Comparison of ENCODE assay signal across 16 cellular contexts in genomic region chr22:26342719-26343449, GRCh38.
DNase-seq lines count a peak whose midpoint lies in the region; ATAC-seq and TF ChIP-seq lines count a peak whose summit lies in the region.
"Had no signal": no experiment of that assay in that cellular context is flagged by ENCODE, and none has a peak within 500 bp of the region (broad histone marks: within the 10 kb centered on the region; RNA-seq: fewer than 3 reads in every experiment).

No MANE protein-coding gene starts in this region.

- H3K4me2 ChIP-seq in osteoblast (ENCODE audit: insufficient read depth, low read length), result no peak overlapping the region
- H3K4me2 ChIP-seq: GM23338 had no signal

- no peaks in the 10 kb centered on the region for H3K4me1 Mint-ChIP-seq in stimulated activated naive CD8-positive, alpha-beta T cell treated with anti-CD3 and anti-CD28 coated beads, Interleukin-15, amount 100 ng/mL, for 72 hours
- H3K4me1 Mint-ChIP-seq: GM23338, IgD-negative memory B cell had no signal

- no peak overlapping the region for H3K4me3 Mint-ChIP-seq in stimulated activated naive CD8-positive, alpha-beta T cell treated with anti-CD3 and anti-CD28 coated beads, Interleukin-15, amount 100 ng/mL, for 72 hours
- H3K4me3 Mint-ChIP-seq: CD4-positive, alpha-beta T cell; GM23338; IgD-negative memory B cell had no signal

- peaks cover 7% of the 10 kb centered on the region for H3K9me3 ChIP-seq in adipocyte (ENCODE audit: control insufficient read depth, low read length)
- no peaks in the 10 kb centered on the region for H3K9me3 ChIP-seq in thyroid gland
- no peaks in the 10 kb centered on the region for H3K9me3 ChIP-seq in osteoblast (ENCODE audit: low read depth, low read length)
- H3K9me3 ChIP-seq: Caco-2 had no signal

- no peak for ATAC-seq in stimulated activated naive CD8-positive, alpha-beta T cell treated with anti-CD3 and anti-CD28 coated beads, Interleukin-15, amount 100 ng/mL, for 72 hours
- no peak for ATAC-seq in stimulated activated naive CD8-positive, alpha-beta T cell treated with anti-CD3 and anti-CD28 coated beads, Interleukin-15, Interleukin-2, amounts not matched to agents 100 U/mL and 50 U/mL, for 24 hours
- ATAC-seq: GM23338 had no signal

- H3K36me3 ChIP-seq in adipocyte (ENCODE audit: control insufficient read depth, insufficient read depth, low read length, severe bottlenecking) (no peaks in the 10 kb centered on the region), thyroid gland (no peaks in the 10 kb centered on the region), osteoblast (ENCODE audit: insufficient read depth, low read length) (no peaks in the 10 kb centered on the region)

- TF ChIP-seq POLR2A in thyroid gland (IDR thresholded peaks at IDR 0.05), result no peak

- peaks cover 46% of the 10 kb centered on the region for H3K27me3 Mint-ChIP-seq in stimulated activated naive CD8-positive, alpha-beta T cell treated with anti-CD3 and anti-CD28 coated beads, Interleukin-15, amount 100 ng/mL, for 72 hours

- H3K9ac ChIP-seq in adipocyte (ENCODE audit: low read length), result no peak overlapping the region

- H3K9me3 Mint-ChIP-seq in stimulated activated naive CD8-positive, alpha-beta T cell treated with anti-CD3 and anti-CD28 coated beads, Interleukin-15, amount 100 ng/mL, for 72 hours, result peaks cover 0 to 5% of the 10 kb centered on the region in 2 donors
- H3K9me3 Mint-ChIP-seq: CD4-positive, alpha-beta T cell; GM23338 had no signal

- no peaks in the 10 kb centered on the region for H3K79me2 ChIP-seq in osteoblast (ENCODE audit: insufficient read depth, low read length)

- H3K27me3 ChIP-seq in adipocyte (replicated peaks; ENCODE audit: control insufficient read depth, insufficient read depth, low read length) (peaks cover 45% of the 10 kb centered on the region), thyroid gland (no peaks in the 10 kb centered on the region), osteoblast (ENCODE audit: insufficient read depth, low read length) (peaks cover 29% of the 10 kb centered on the region)

- intact Hi-C loops in thyroid gland (cut with DNase I), result no loop called here

- H2AFZ ChIP-seq in osteoblast (ENCODE audit: low read length), result no peak overlapping the region
- H2AFZ ChIP-seq: GM23338 had no signal

- no peaks in the 10 kb centered on the region for H4K20me1 ChIP-seq in osteoblast (ENCODE audit: insufficient read depth, low read length)

- H3K27ac ChIP-seq in thyroid gland (peak overlapping the region in 2 of 3 donors; percentile 15 to 49), osteoblast (ENCODE audit: low read depth, low read length) (no peak overlapping the region)
- H3K27ac ChIP-seq: C4-2B had no signal

- WGBS in thyroid gland, 2 donors, result 40% methylated on average over 6 of the region's 6 CpGs

- TF ChIP-seq CTCF in thyroid gland (IDR thresholded peaks at IDR 0.05) (no peak), osteoblast (IDR thresholded peaks at IDR 0.05; ENCODE audit: extremely low read depth, low read depth, low read length) (no peak)

- DNase-seq in stimulated activated naive CD8-positive, alpha-beta T cell treated with anti-CD3 and anti-CD28 coated beads, Interleukin-15, amount 100 ng/mL, for 72 hours, result no peak
- DNase-seq in stimulated activated naive CD8-positive, alpha-beta T cell treated with anti-CD3 and anti-CD28 coated beads, Interleukin-15, Interleukin-2, amounts not matched to agents 100 U/mL and 50 U/mL, for 24 hours, result no peak
- DNase-seq in adipocyte (ENCODE audit: low read depth) (peak; percentile 15), thyroid gland (peak; percentile 8 to 29), osteoblast (ENCODE audit: insufficient read length, low spot score, missing footprints) (no peak), iPS-NIHi7 (ENCODE audit: extremely low spot score) (no peak)
- DNase-seq in activated CD4-positive, alpha-beta T cell treated with anti-CD3 and anti-CD28 coated beads for 4 hours, result no peak
- DNase-seq: 8988T; AML-193; Caco-2; CD4-positive, alpha-beta T cell; GDM1; HCEC 1CT had no signal

- no peak overlapping the region for H3K4me3 ChIP-seq in adipocyte (ENCODE audit: low read length)
- H3K4me3 ChIP-seq in thyroid gland (replicated peaks in 1 of 3), result no peak overlapping the region
- no peak overlapping the region for H3K4me3 ChIP-seq in osteoblast (ENCODE audit: insufficient read depth, low read length)
- H3K4me3 ChIP-seq: GM23338 had no signal

- H3K4me1 ChIP-seq in adipocyte (ENCODE audit: control insufficient read depth, insufficient read depth, low read length) (no peaks in the 10 kb centered on the region), thyroid gland (peaks cover 0 to 5% of the 10 kb centered on the region in 2 donors), osteoblast (ENCODE audit: insufficient read depth, low read length) (no peaks in the 10 kb centered on the region)
- H3K4me1 ChIP-seq: Caco-2 had no signal

- H3K27ac Mint-ChIP-seq in stimulated activated naive CD8-positive, alpha-beta T cell treated with anti-CD3 and anti-CD28 coated beads, Interleukin-15, amount 100 ng/mL, for 72 hours, result peak overlapping the region; percentile 2 to 59
- H3K27ac Mint-ChIP-seq: CD4-positive, alpha-beta T cell; GM23338; IgD-negative memory B cell had no signal

Comparison
In these comparisons a context has a peak if more than half of its experiments do, and no peak if none do; other contexts are left out.
1. DNase-seq: peak in adipocyte (single experiment) and thyroid gland (2 of 2); none in stimulated activated naive CD8-positive, alpha-beta T cell treated with anti-CD3 and anti-CD28 coated beads, Interleukin-15, amount 100 ng/mL, for 72 hours (0 of 2), stimulated activated naive CD8-positive, alpha-beta T cell treated with anti-CD3 and anti-CD28 coated beads, Interleukin-15, Interleukin-2, amounts not matched to agents 100 U/mL and 50 U/mL, for 24 hours (single experiment), osteoblast (single experiment), activated CD4-positive, alpha-beta T cell treated with anti-CD3 and anti-CD28 coated beads for 4 hours (0 of 2) and iPS-NIHi7 (single experiment).